Comparison of ENCODE assay signal across 30 cellular contexts in genomic region chr2:16350211-16350610, GRCh38.
"Had no signal": no experiment of that assay in that cellular context is flagged by ENCODE, and none has a peak within 500 bp of the region (broad histone marks: within the 10 kb centered on the region; RNA-seq: fewer than 3 reads in every experiment).

No MANE protein-coding gene starts in this region.

- H3K4me1 ChIP-seq: adrenal gland, ascending aorta, body of pancreas, breast epithelium had no signal

- H3K4me3 ChIP-seq: adrenal gland, ascending aorta, body of pancreas, breast epithelium, cardiac muscle cell had no signal

- DNase-seq: activated effector memory CD4-positive, alpha-beta T cell treated with anti-CD3 and anti-CD28 coated beads, Interleukin-2, amount 50 U/mL, for 16 hours; activated effector memory CD4-positive, alpha-beta T cell treated with Interleukin-2 at 50 U/mL for 16 hours; activated gamma-delta T cell; activated gamma-delta T cell treated with Interleukin-2 at 50 U/mL for 16 hours; activated naive CD4-positive, alpha-beta T cell; activated naive CD4-positive, alpha-beta T cell treated with anti-CD3 and anti-CD28 coated beads for 36 hours; activated naive CD4-positive, alpha-beta T cell treated with anti-CD3 and anti-CD28 coated beads, Interleukin-2, amount 10 ng/mL, durations not matched to agents 7 days and 5 days; activated naive CD4-positive, alpha-beta T cell treated with anti-CD3 and anti-CD28 coated beads, Interleukin-2, amount 50 U/mL, for 16 hours; activated naive CD4-positive, alpha-beta T cell treated with Interleukin-2 at 50 U/mL for 16 hours; activated naive CD8-positive, alpha-beta T cell treated with anti-CD3 and anti-CD28 coated beads for 36 hours; activated naive CD8-positive, alpha-beta T cell treated with anti-CD3 and anti-CD28 coated beads, Interleukin-2, amount 10 ng/mL, durations not matched to agents 7 days and 5 days; activated naive CD8-positive, alpha-beta T cell treated with anti-CD3 and anti-CD28 coated beads, Interleukin-2, amount 50 U/mL, for 24 hours; activated T-cell treated with anti-CD3 and anti-CD28 coated beads, Interleukin-2, amount 50 U/mL, for 24 hours; activated T-cell treated with anti-CD3 and anti-CD28 coated beads, Interleukin-2, amount 50 U/mL, for 4 hours; activated T-cell treated with anti-CD3 and anti-CD28 coated beads, Interleukin-2, amount 50 U/mL, for 48 hours; activated T-cell treated with anti-CD3 and anti-CD28 coated beads, Interleukin-2, amount 50 U/mL, for 72 hours; adrenal gland; amniotic stem cell; amygdala; anterior cingulate cortex; aorta; body of pancreas; brain microvascular endothelial cell; caudate nucleus; central memory CD4-positive, alpha-beta T cell; cerebellar nuclear complex had no signal

- H3K36me3 ChIP-seq: adrenal gland, ascending aorta, brain microvascular endothelial cell, breast epithelium, cardiac muscle cell had no signal

- H3K27me3 ChIP-seq: adrenal gland, ascending aorta, body of pancreas, brain microvascular endothelial cell, breast epithelium, cardiac muscle cell had no signal

- H3K9me3 ChIP-seq: adrenal gland, ascending aorta, body of pancreas had no signal

- FAIRE-seq: astrocyte had no signal
